In the genomic region with DNA sequence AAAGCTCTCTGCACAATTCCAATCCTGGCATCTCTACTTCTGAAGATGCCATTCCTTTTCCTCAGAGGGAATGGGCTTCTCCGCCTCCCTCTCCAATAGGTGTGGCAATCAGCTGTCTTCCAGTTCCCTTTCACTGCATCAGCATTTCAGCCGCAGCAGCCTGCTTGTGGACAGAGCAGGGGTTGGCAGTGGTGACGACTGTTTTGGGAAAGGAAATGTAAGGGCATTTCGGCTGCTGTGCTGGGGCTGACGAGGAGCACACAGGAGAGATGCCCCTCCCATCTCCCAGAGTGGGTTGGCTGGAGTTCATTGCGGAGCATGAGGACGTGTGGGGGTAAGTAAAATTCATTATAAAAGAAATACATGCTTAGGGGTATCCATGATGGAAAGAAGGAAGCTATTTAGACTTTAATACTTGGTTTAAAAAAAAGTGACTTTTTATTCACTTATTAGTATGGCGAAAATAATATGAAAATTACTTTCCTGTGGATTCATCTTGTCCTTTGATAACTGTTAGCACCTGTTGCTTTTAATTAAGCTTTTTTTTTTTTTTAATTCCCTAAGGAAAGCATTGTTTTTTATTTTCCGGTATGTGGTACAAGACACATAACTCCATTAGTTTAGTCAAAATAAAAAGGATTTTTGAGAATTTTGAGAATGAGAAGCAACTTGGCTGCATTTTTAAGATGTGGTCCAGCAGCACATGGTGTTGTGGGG, we compare ENCODE assay signal across 8 cellular contexts. TPM values are rescaled to one million over a fixed set of nuclear protein-coding genes. Genes with fewer than 3 reads are reported as not detected.
DNase-seq lines count a peak whose midpoint lies in the region; ATAC-seq and TF ChIP-seq lines count a peak whose summit lies in the region.

A gene with protein sequence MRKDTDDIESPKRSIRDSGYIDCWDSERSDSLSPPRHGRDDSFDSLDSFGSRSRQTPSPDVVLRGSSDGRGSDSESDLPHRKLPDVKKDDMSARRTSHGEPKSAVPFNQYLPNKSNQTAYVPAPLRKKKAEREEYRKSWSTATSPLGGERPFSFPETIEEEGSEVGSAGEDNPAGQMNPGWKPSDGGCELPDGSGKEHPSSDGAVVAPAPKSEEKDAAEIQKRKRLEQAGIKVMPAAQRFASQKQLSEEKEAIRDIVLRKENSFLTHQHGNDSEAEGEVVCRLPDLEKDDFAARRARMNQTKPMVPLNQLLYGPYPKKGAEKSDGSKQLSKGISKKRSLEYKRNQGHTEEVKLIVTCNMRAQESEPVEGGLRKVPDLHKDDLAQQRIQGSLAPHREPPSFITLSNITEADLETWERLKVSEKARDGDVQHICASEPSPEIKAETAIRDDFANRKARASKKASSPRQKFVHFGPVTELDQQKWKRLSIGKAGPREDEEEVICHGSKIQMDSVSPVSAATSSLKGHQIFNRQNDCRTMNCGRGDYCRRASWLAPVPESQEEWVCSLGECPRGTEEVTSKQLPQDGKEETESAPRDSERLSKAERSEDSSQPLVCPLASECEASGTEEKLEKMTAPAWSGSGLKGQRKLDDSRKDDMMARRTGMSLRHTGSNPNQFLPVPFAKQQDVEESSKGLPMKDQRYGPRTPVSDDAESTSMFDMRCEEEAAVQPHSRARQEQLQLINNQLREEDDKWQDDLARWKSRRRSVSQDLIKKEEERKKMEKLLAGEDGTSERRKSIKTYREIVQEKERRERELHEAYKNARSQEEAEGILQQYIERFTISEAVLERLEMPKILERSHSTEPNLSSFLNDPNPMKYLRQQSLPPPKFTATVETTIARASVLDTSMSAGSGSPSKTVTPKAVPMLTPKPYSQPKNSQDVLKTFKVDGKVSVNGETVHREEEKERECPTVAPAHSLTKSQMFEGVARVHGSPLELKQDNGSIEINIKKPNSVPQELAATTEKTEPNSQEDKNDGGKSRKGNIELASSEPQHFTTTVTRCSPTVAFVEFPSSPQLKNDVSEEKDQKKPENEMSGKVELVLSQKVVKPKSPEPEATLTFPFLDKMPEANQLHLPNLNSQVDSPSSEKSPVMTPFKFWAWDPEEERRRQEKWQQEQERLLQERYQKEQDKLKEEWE (N-terminal part only) (plus strand): TSS at position 141 of the 717 bp plus-strand sequence. CDS start 67,839 bp downstream, outside the sequence.

- ATAC-seq in GM19324 (IDR thresholded peaks at IDR 0.05; ENCODE audit: low FRiP score, unreplicated experiment) (no peak), HG03378 (IDR thresholded peaks at IDR 0.05; ENCODE audit: unreplicated experiment) (no peak)

- H3K27me3 ChIP-seq in esophagus muscularis mucosa = no peaks in the 10 kb centered on the region
- H3K27me3 ChIP-seq in tibial nerve = no peaks in the 10 kb centered on the region

- DNase-seq in M059J (ENCODE audit: low read depth) = peak; percentile 72
- peak; percentile 94 for DNase-seq in esophagus muscularis mucosa (ENCODE audit: extremely low spot score)
- no peak for DNase-seq in mesenteric fat pad (ENCODE audit: low spot score)
- DNase-seq in tibial nerve (ENCODE audit: low spot score in 2 of 2) = peak; percentile 31 to 63
- no peak for DNase-seq in HuH-7.5 (ENCODE audit: low spot score)
- no peak for DNase-seq in NCI-H2196 (lab: John Stamatoyannopoulos, UW; ENCODE audit: unreplicated experiment)

- H3K9me3 ChIP-seq in esophagus muscularis mucosa (no peaks in the 10 kb centered on the region), tibial nerve (no peaks in the 10 kb centered on the region)

- H3K27ac ChIP-seq in esophagus muscularis mucosa (replicated peaks in 1 of 4) = peak within 1 kb of the TSS; percentile 69 to 78 (median 74)
- H3K27ac ChIP-seq in tibial nerve = peak within 1 kb of the TSS in 2 of 4 donors; percentile 61

- TF ChIP-seq POLR2A in esophagus muscularis mucosa (IDR thresholded peaks at IDR 0.05; ENCODE audit: low read depth) = no peak
- no peak for TF ChIP-seq POLR2A in tibial nerve (IDR thresholded peaks at IDR 0.05)

- TF ChIP-seq CTCF in esophagus muscularis mucosa (IDR thresholded peaks at IDR 0.05) = no peak
- TF ChIP-seq CTCF in tibial nerve (IDR thresholded peaks at IDR 0.05) = no peak

- intact Hi-C loops in esophagus muscularis mucosa (cut with DNase I) = loop anchor here (5.0 kb wide), 1 partner anchor 176 kb away; no protein-coding TSS in a partner anchor

- H3K36me3 ChIP-seq in esophagus muscularis mucosa (no peaks in the 10 kb centered on the region), tibial nerve (no peaks in the 10 kb centered on the region)

- peak within 1 kb of the TSS; percentile 10 to 35 (median 28) for H3K4me3 ChIP-seq in esophagus muscularis mucosa
- H3K4me3 ChIP-seq in tibial nerve = peak within 1 kb of the TSS in 1 of 4 donors; percentile 16

- WGBS in esophagus muscularis mucosa = 40% methylated on average over 9 of the region's 9 CpGs
- WGBS in tibial nerve, 2 donors = 41 to 45% methylated on average over 9 of the region's 9 CpGs

- peaks cover 53 to 67% (median 59%) of the 10 kb centered on the region in 4 donors for H3K4me1 ChIP-seq in esophagus muscularis mucosa
- H3K4me1 ChIP-seq in tibial nerve = peaks cover 0 to 50% (median 0%) of the 10 kb centered on the region in 4 donors

- TF ChIP-seq EP300 in esophagus muscularis mucosa (IDR thresholded peaks at IDR 0.05) (no peak), tibial nerve (IDR thresholded peaks at IDR 0.05) (peak in 1 of 2 donors; percentile 62)

RNA-seq across cellular contexts. Expression of the gene that starts here (rescaled TPM):
- total RNA-seq in M059J (2014; rRNA removed; shearing (Covaris generic)) = 60.5 and 72.8 TPM in 2 replicates
- total RNA-seq in esophagus muscularis mucosa (100 to 1,000 TPM in 1 of 4 donors, 10 to 100 TPM in 3; 49.0 to 101 (median 72.1) TPM), mesenteric fat pad (113 TPM), tibial nerve (100 to 1,000 TPM in 1 of 4 donors, 10 to 100 TPM in 3; 57.6 to 106 (median 90.5) TPM)

Comparison
In these comparisons a context has a peak if more than half of its experiments do, and no peak if none do; other contexts are left out.
1. DNase-seq: peak in M059J (single experiment), esophagus muscularis mucosa (single experiment) and tibial nerve (2 of 2); none in mesenteric fat pad (single experiment), HuH-7.5 (single experiment) and NCI-H2196 (single experiment).